Comparison of ENCODE assay signal across 20 cellular contexts in the genomic region with DNA sequence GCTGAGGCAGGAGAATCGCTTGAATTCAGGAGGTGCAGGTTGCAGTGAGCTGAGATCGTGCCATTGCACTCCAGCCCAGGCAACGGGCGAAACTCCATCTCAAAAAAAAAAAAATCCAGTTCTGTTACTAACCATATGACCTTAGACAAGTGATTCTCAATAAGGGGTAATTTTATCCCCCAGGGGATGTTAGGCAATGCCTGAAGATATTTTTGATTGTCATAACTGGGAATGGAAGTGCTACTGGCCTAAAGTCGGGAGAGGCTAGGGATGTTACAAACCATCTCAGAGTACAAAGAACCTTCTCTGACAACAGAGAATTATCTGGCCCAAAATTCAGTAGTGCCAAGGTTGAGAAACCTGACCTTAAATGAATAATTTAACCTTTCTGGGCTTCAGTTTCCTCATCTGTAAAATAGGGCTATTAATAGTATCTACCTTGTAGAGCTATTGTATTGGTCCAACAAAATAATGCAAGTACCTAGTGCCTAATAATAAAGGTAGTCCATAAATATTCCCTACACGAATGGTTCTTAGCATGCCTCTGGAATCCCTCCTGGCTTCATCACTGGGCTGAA. TPM values are rescaled to one million over a fixed set of nuclear protein-coding genes. Genes with fewer than 3 reads are reported as not detected.
DNase-seq lines count a peak whose midpoint lies in the region; ATAC-seq, FAIRE-seq and TF ChIP-seq lines count a peak whose summit lies in the region.
"Had no signal": no experiment of that assay in that cellular context is flagged by ENCODE, and none has a peak within 500 bp of the region (broad histone marks: within the 10 kb centered on the region; RNA-seq: fewer than 3 reads in every experiment).

No MANE protein-coding gene starts in this region.

- H3K27ac ChIP-seq in A549 (peak overlapping the region; percentile 92 to 96; a peak in 5 of 6 replicates), IMR-90 (ENCODE audit: insufficient read depth, low read length) (no peak overlapping the region), esophagus (ENCODE audit: low read depth in 2 of 2, low read length in 1 of 2) (peak overlapping the region; percentile 32 to 61), psoas muscle (peak overlapping the region; percentile 98), left lung (no peak overlapping the region)

- TF ChIP-seq RAD21 in A549 (conservative IDR thresholded peaks at IDR 0.05 in 1 of 2, IDR thresholded peaks at IDR 0.05 in 1 of 2) = no peak
- no peak for TF ChIP-seq RAD21 in IMR-90 (IDR thresholded peaks at IDR 0.05; ENCODE audit: low read length)

- H4K8ac ChIP-seq in IMR-90 (ENCODE audit: low read depth in 2 of 2, low read length in 2 of 2) = no peak overlapping the region

- H3K27me3 ChIP-seq in IMR-90 (ENCODE audit: control insufficient read depth, insufficient read depth, low read length) (no peaks in the 10 kb centered on the region), esophagus (ENCODE audit: control insufficient read depth in 1 of 2, insufficient read depth in 2 of 2, low read length in 2 of 2) (no peaks in the 10 kb centered on the region), psoas muscle (ENCODE audit: insufficient read depth in 3 of 3, low read length in 2 of 3) (no peaks in the 10 kb centered on the region), left lung (peaks cover 0 to 75% of the 10 kb centered on the region in 2 donors)

- WGBS in A549 (ENCODE audit: missing lambda C conversion rate) = 89% methylated on average over 6 of the region's 6 CpGs
- 75% methylated on average over 2 of the region's 6 CpGs; no CpG with 5 or more reads in 1 of the 2 experiments for WGBS in IMR-90 (ENCODE audit: extremely low coverage in 2 of 2, insufficient read length in 1 of 2), 2 experiments
- WGBS in esophagus, 2 donors = 84 to 86% methylated on average over 6 of the region's 6 CpGs
- WGBS in psoas muscle, 3 donors = 29 to 71% (median 33%) methylated on average over 6 of the region's 6 CpGs

- TSS peak; percentile 6 for BruUV-seq in IMR-90 (replicated peaks; lab: Mats Ljungman, UMichigan)

- H2AFZ ChIP-seq in IMR-90 (replicated peaks; ENCODE audit: low read length, poor library complexity) = no peak overlapping the region

- peaks cover 14 to 60% of the 10 kb centered on the region in 2 experiments for H3K79me1 ChIP-seq in IMR-90 (ENCODE audit: low read depth in 1 of 2, low read length in 2 of 2)

- H4K91ac ChIP-seq in IMR-90 (ENCODE audit: insufficient read depth, low read depth, low read length) = no peak overlapping the region

- no peak for TF ChIP-seq EP300 in A549 (IDR thresholded peaks at IDR 0.05)

- in situ Hi-C loops in IMR-90 (cut with MboI; ENCODE audit: low sequenced_read_pairs) = no loop called here

- H3K4me1 ChIP-seq in A549 = peaks cover 72% of the 10 kb centered on the region
- peaks cover 32% of the 10 kb centered on the region for H3K4me1 ChIP-seq in IMR-90 (ENCODE audit: control insufficient read depth, insufficient read depth, low read length)
- peaks cover 20% of the 10 kb centered on the region in 2 donors for H3K4me1 ChIP-seq in esophagus (ENCODE audit: control insufficient read depth in 2 of 2, insufficient read depth in 2 of 2, low read length in 1 of 2)
- peaks cover 61% of the 10 kb centered on the region for H3K4me1 ChIP-seq in psoas muscle
- peaks cover 33 to 43% of the 10 kb centered on the region in 2 donors for H3K4me1 ChIP-seq in left lung

- H2BK5ac ChIP-seq in IMR-90 (ENCODE audit: low read depth, low read length, poor library complexity, severe bottlenecking) = no peak overlapping the region

- no peak overlapping the region for H2BK120ac ChIP-seq in IMR-90 (ENCODE audit: low read depth, low read length)

- H3K23ac ChIP-seq in IMR-90 (ENCODE audit: low read depth, low read length) = no peak overlapping the region

- TF ChIP-seq POLR2A in A549 (IDR thresholded peaks at IDR 0.05; ENCODE audit: low read length) (no peak), IMR-90 (IDR thresholded peaks at IDR 0.05; ENCODE audit: low read depth, low read length) (no peak), GM12892 (IDR thresholded peaks at IDR 0.05; ENCODE audit: low read depth, low read length) (no peak)

- H3K56ac ChIP-seq in IMR-90 (ENCODE audit: extremely low read depth, insufficient read depth, low read length) = no peak overlapping the region

- dilution Hi-C loops in IMR-90 (cut with HindIII; ENCODE audit: low sequenced_read_pairs, unreplicated experiment) = no loop called here

- H3K4me2 ChIP-seq in A549 (0 out of 3 replicates have a peak overlapping the region, but pooled peaks have one; percentile 7), IMR-90 (ENCODE audit: low read depth, low read length) (no peak overlapping the region)

- no peak overlapping the region for H2AK5ac ChIP-seq in IMR-90 (ENCODE audit: low read depth, low read length)

- no peak overlapping the region for H3K14ac ChIP-seq in IMR-90 (replicated peaks; ENCODE audit: low read depth, low read length)

- H4K5ac ChIP-seq in IMR-90 (ENCODE audit: low read depth, low read length) = no peak overlapping the region

- H3K36me3 ChIP-seq in IMR-90 (ENCODE audit: control insufficient read depth, insufficient read depth, low read length) (no peaks in the 10 kb centered on the region), esophagus (ENCODE audit: control insufficient read depth in 2 of 2, insufficient read depth in 2 of 2, low read length in 1 of 2) (no peaks in the 10 kb centered on the region), psoas muscle (ENCODE audit: insufficient read depth in 1 of 2, low read depth in 1 of 2) (no peaks in the 10 kb centered on the region), left lung (no peaks in the 10 kb centered on the region)

- H2BK20ac ChIP-seq in IMR-90 (ENCODE audit: low read depth, low read length) = no peak overlapping the region

- CTCF ChIA-PET in A549 (lab: Yijun Ruan, JAX) = interaction anchor here (0.7 to 29.4 kb wide), 5 partner anchors 9 to 117 kb away, joined by 3 to 2239 read pairs (median 5); a partner anchor contains a TSS
- CTCF ChIA-PET in IMR-90 (lab: Yijun Ruan, JAX) = no interaction called here

- no peak overlapping the region for H2AK9ac ChIP-seq in IMR-90 (replicated peaks; ENCODE audit: low read depth, low read length, poor library complexity)

- no peaks in the 10 kb centered on the region for H3K9me3 ChIP-seq in A549
- no peaks in the 10 kb centered on the region for H3K9me3 ChIP-seq in IMR-90 (ENCODE audit: control insufficient read depth, insufficient read depth, low read length)
- H3K9me3 ChIP-seq in esophagus (ENCODE audit: control insufficient read depth in 2 of 2, insufficient read depth in 1 of 2, low read depth in 1 of 2, low read length in 1 of 2) = no peaks in the 10 kb centered on the region
- no peaks in the 10 kb centered on the region for H3K9me3 ChIP-seq in psoas muscle
- H3K9me3 ChIP-seq in left lung = no peaks in the 10 kb centered on the region

- POLR2A ChIA-PET in A549 (lab: Yijun Ruan, JAX) = no interaction called here
- POLR2A ChIA-PET in IMR-90 (lab: Charles Lee; ENCODE audit: unreplicated experiment) = no interaction called here

- no peak overlapping the region; the same call in 1 of the 2 replicates for H3K4ac ChIP-seq in IMR-90 (ENCODE audit: low read depth, low read length)

- no peak for DNase-seq in A549 (ENCODE audit: low read depth in 1 of 2, low spot score in 1 of 2)
- DNase-seq in IMR-90 = no peak
- DNase-seq in psoas muscle = no peak
- DNase-seq in activated CD4-positive, alpha-beta T cell treated with anti-CD3 and anti-CD28 coated beads, Interleukin-2, amount 50 U/mL, for 1 hour = no peak
- DNase-seq in GM12892 (ENCODE audit: insufficient read length) = no peak
- no peak for DNase-seq in left lung
- DNase-seq: activated CD4-positive, alpha-beta T cell treated with anti-CD3 and anti-CD28 coated beads, Interleukin-2, amount 50 U/mL, for 48 hours; activated T-cell treated with anti-CD3 and anti-CD28 coated beads, Interleukin-2, amount 50 U/mL, for 4 hours; cerebellar nuclear complex; NCI-H1930; stimulated activated CD4-positive, alpha-beta T cell treated with anti-CD3 and anti-CD28 coated beads, Interleukin-15, amount 100 ng/mL, for 24 hours; stimulated activated naive CD8-positive, alpha-beta T cell treated with anti-CD3 and anti-CD28 coated beads, Interleukin-15, amount 100 ng/mL, for 72 hours had no signal

- peaks cover 21% of the 10 kb centered on the region for H3K9me1 ChIP-seq in IMR-90 (ENCODE audit: insufficient read depth, low read length)

- no peaks in the 10 kb centered on the region for H4K20me1 ChIP-seq in IMR-90 (ENCODE audit: insufficient read depth, low read length)

- TF ChIP-seq CTCF in A549 (IDR thresholded peaks at IDR 0.05) = no peak
- TF ChIP-seq CTCF in IMR-90 (conservative IDR thresholded peaks at IDR 0.05; ENCODE audit: low read depth, low read length) = no peak
- no peak for TF ChIP-seq CTCF in psoas muscle (IDR thresholded peaks at IDR 0.05)
- TF ChIP-seq CTCF in left lung (IDR thresholded peaks at IDR 0.05) = no peak

- FAIRE-seq in A549 (lab: Jason Lieb, UNC) (no peak), GM12892 (lab: Jason Lieb, UNC) (no peak)
- FAIRE-seq: GM12891, RCC 7860, TTC549 had no signal

- no peak overlapping the region for H3K4me3 ChIP-seq in A549
- no peak overlapping the region for H3K4me3 ChIP-seq in IMR-90 (ENCODE audit: insufficient read depth, low read depth, low read length)
- H3K4me3 ChIP-seq in esophagus (ENCODE audit: low read depth in 1 of 2, low read length in 2 of 2) = no peak overlapping the region
- H3K4me3 ChIP-seq in psoas muscle = peak overlapping the region; percentile 71
- no peak overlapping the region for H3K4me3 ChIP-seq in left lung
- H3K4me3 ChIP-seq: lung had no signal

- ATAC-seq in A549 (no peak), IMR-90 (ENCODE audit: low read depth) (no peak), psoas muscle (peak; percentile 24 to 48 (median 28)), GM18909 (IDR thresholded peaks at IDR 0.05; ENCODE audit: poor library complexity, unreplicated experiment) (no peak), left lung (no peak)
- ATAC-seq: activated T-cell treated with anti-CD3 and anti-CD28 coated beads, Interleukin-2, amount 50 U/mL, for 4 hours; stimulated activated naive CD8-positive, alpha-beta T cell treated with anti-CD3 and anti-CD28 coated beads, Interleukin-15, amount 100 ng/mL, for 72 hours had no signal

- no peak overlapping the region for H3K9ac ChIP-seq in IMR-90 (ENCODE audit: low read depth, low read length)

- H3K18ac ChIP-seq in IMR-90 (ENCODE audit: low read depth, low read length) = no peak overlapping the region

- intact Hi-C loops in IMR-90 (cut with micrococcal nuclease) (no loop called here), psoas muscle (cut with DNase I) (no loop called here), left lung (cut with DNase I) (no loop called here)

- H2BK15ac ChIP-seq in IMR-90 (ENCODE audit: low read depth, low read length) = no peak overlapping the region

RNA-seq across cellular contexts. Expression of a gene that starts 5.8 kb away (rescaled TPM):
- polyA plus RNA-seq in A549 (2011; rRNA removed) = 155 and 214 TPM in 2 replicates
- polyA plus RNA-seq in A549 (2012; cell fraction: cytosol; rRNA removed) = 353 and 498 TPM in 2 replicates
- 1,197 and 1,289 TPM in 2 replicates for polyA plus RNA-seq in A549 (2012; cell fraction: nucleus; rRNA removed)
- polyA plus RNA-seq in A549 (2017; fragmentation: RNase III; extraction: RNeasy Plus Mini Kit Qiagen cat#74134 plus additional on column Dnase treatment) = 286 to 310 TPM (median 288 TPM) in 3 replicates
- 151 and 242 TPM in 2 replicates for polyA minus RNA-seq in A549 (2011; rRNA and poly(A)+ RNA removed)
- total RNA-seq in IMR-90 (2012; rRNA removed) = 753 and 755 TPM in 2 replicates
- 563 and 927 TPM in 2 replicates for polyA plus RNA-seq in IMR-90 (2012; rRNA removed)
- 602 and 638 TPM in 2 replicates for polyA plus RNA-seq in IMR-90 (2012; cell fraction: cytosol; rRNA removed)
- 1,137 and 1,144 TPM in 2 replicates for polyA plus RNA-seq in IMR-90 (2012; cell fraction: nucleus; rRNA removed; ENCODE audit: low replicate concordance)
- 100 to 1,000 TPM; 183 to 230 TPM for polyA plus RNA-seq in esophagus
- 100 to 1,000 TPM; 161 to 392 (median 291) TPM for total RNA-seq in psoas muscle
- polyA plus RNA-seq in psoas muscle = 100 to 1,000 TPM; 114 to 237 (median 138) TPM
- polyA plus RNA-seq in GM12892 (2012; ENCODE audit: missing spikeins) = 109 TPM
- 100 to 1,000 TPM; 425 to 437 TPM for total RNA-seq in left lung

RNA-seq across cellular contexts. Expression of a gene that starts 26.5 kb away (rescaled TPM):
- 1.8 and 2.4 TPM in 2 replicates for polyA plus RNA-seq in A549 (2011; rRNA removed)
- polyA plus RNA-seq in A549 (2012; cell fraction: cytosol; rRNA removed) = 3.2 and 3.9 TPM in 2 replicates
- polyA plus RNA-seq in A549 (2012; cell fraction: nucleus; rRNA removed) = 2.2 and 3.9 TPM in 2 replicates
- polyA plus RNA-seq in A549 (2017; fragmentation: RNase III; extraction: RNeasy Plus Mini Kit Qiagen cat#74134 plus additional on column Dnase treatment) = 3.3 to 4.9 TPM (median 4.4 TPM) in 3 replicates
- polyA minus RNA-seq in A549 (2011; rRNA and poly(A)+ RNA removed) = 2.4 and 2.8 TPM in 2 replicates
- total RNA-seq in IMR-90 (2012; rRNA removed) = 2.3 and 2.5 TPM in 2 replicates
- polyA plus RNA-seq in IMR-90 (2012; rRNA removed) = 9.0 and 11.6 TPM in 2 replicates
- 4.0 and 8.8 TPM in 2 replicates for polyA plus RNA-seq in IMR-90 (2012; cell fraction: cytosol; rRNA removed)
- polyA plus RNA-seq in IMR-90 (2012; cell fraction: nucleus; rRNA removed; ENCODE audit: low replicate concordance) = 14.6 and 16.6 TPM in 2 replicates
- under 1 TPM; 0.36 to 0.59 TPM for polyA plus RNA-seq in esophagus
- total RNA-seq in psoas muscle = under 1 TPM; 0.06 to 0.28 (median 0.11) TPM
- under 1 TPM; 0.07 to 0.42 (median 0.22) TPM for polyA plus RNA-seq in psoas muscle
- 2.3 TPM for polyA plus RNA-seq in GM12892 (2012; ENCODE audit: missing spikeins)
- total RNA-seq in left lung = 1 to 10 TPM in 1 of 2 donors, under 1 TPM in 1; 0.86 to 3.6 TPM

RNA-seq across cellular contexts. Expression of a gene that starts 44.6 kb away (rescaled TPM):
- polyA plus RNA-seq in A549 (2011; rRNA removed) (0.27 and 0.37 TPM in 2 replicates), A549 (2017; fragmentation: RNase III; extraction: RNeasy Plus Mini Kit Qiagen cat#74134 plus additional on column Dnase treatment) (0.04 to 0.09 TPM (median 0.07 TPM) in 3 replicates), IMR-90 (2012; rRNA removed) (0.86 and 1.4 TPM in 2 replicates), esophagus (10 to 100 TPM; 23.8 to 24.9 TPM), psoas muscle (1 to 10 TPM in 1 of 3 donors, under 1 TPM in 2; 0.77 to 1.8 (median 0.82) TPM)
- 0.06 and 0.07 TPM in 2 replicates for polyA plus RNA-seq in A549 (2012; cell fraction: cytosol; rRNA removed)
- polyA plus RNA-seq in A549 (2012; cell fraction: nucleus; rRNA removed) = 0.49 and 0.66 TPM in 2 replicates
- polyA minus RNA-seq in A549 (2011; rRNA and poly(A)+ RNA removed) = 0.58 and 0.78 TPM in 2 replicates
- total RNA-seq in IMR-90 (2012; rRNA removed) (0.18 and 0.28 TPM in 2 replicates), psoas muscle (1 to 10 TPM; 1.2 to 3.4 (median 2.4) TPM), left lung (10 to 100 TPM; 25.4 to 41.3 TPM)
- polyA plus RNA-seq in IMR-90 (2012; cell fraction: cytosol; rRNA removed) = 0.15 and 0.41 TPM in 2 replicates
- polyA plus RNA-seq in IMR-90 (2012; cell fraction: nucleus; rRNA removed; ENCODE audit: low replicate concordance) = 10.3 and 13.3 TPM in 2 replicates
- 19.0 TPM for polyA plus RNA-seq in GM12892 (2012; ENCODE audit: missing spikeins)

RNA-seq across cellular contexts. Expression of a gene that starts 47.8 kb away (rescaled TPM):
- polyA plus RNA-seq in A549 (2011; rRNA removed) = 0.11 TPM in 1 of 2 replicates, not detected in the other
- 0.10 and 0.34 TPM in 2 replicates for polyA plus RNA-seq in A549 (2012; cell fraction: cytosol; rRNA removed)
- polyA plus RNA-seq in A549 (2012; cell fraction: nucleus; rRNA removed) = 0.40 and 0.49 TPM in 2 replicates
- not detected in 3 replicates for polyA plus RNA-seq in A549 (2017; fragmentation: RNase III; extraction: RNeasy Plus Mini Kit Qiagen cat#74134 plus additional on column Dnase treatment)
- polyA minus RNA-seq in A549 (2011; rRNA and poly(A)+ RNA removed) = not detected in 2 replicates
- total RNA-seq in IMR-90 (2012; rRNA removed) = not detected in 2 replicates
- not detected in 2 replicates for polyA plus RNA-seq in IMR-90 (2012; rRNA removed)
- 0.03 TPM in 1 of 2 replicates, not detected in the other for polyA plus RNA-seq in IMR-90 (2012; cell fraction: cytosol; rRNA removed)
- polyA plus RNA-seq in IMR-90 (2012; cell fraction: nucleus; rRNA removed; ENCODE audit: low replicate concordance) = 0.29 TPM in 1 of 2 replicates, not detected in the other
- 100 to 1,000 TPM; 470 to 576 TPM for polyA plus RNA-seq in esophagus
- total RNA-seq in psoas muscle = not detected
- under 1 TPM; 0.07 to 0.34 (median 0.13) TPM for polyA plus RNA-seq in psoas muscle
- not detected for polyA plus RNA-seq in GM12892 (2012; ENCODE audit: missing spikeins)
- total RNA-seq in left lung = 100 to 1,000 TPM in 1 of 2 donors, 10 to 100 TPM in 1; 59.4 to 148 TPM
- total RNA-seq: G401, neural crest cell had no signal

RNA-seq across cellular contexts. Expression of a gene that starts 54.2 kb away (rescaled TPM):
- polyA plus RNA-seq in A549 (2011; rRNA removed) (63.0 and 71.4 TPM in 2 replicates), A549 (2017; fragmentation: RNase III; extraction: RNeasy Plus Mini Kit Qiagen cat#74134 plus additional on column Dnase treatment) (151 to 171 TPM (median 166 TPM) in 3 replicates), IMR-90 (2012; rRNA removed) (89.0 and 106 TPM in 2 replicates), esophagus (100 to 1,000 TPM in 1 of 2 donors, 10 to 100 TPM in 1; 82.6 to 101 TPM), psoas muscle (100 to 1,000 TPM in 1 of 3 donors, 10 to 100 TPM in 2; 89.0 to 101 (median 95.7) TPM)
- 203 and 211 TPM in 2 replicates for polyA plus RNA-seq in A549 (2012; cell fraction: cytosol; rRNA removed)
- 78.2 and 83.5 TPM in 2 replicates for polyA plus RNA-seq in A549 (2012; cell fraction: nucleus; rRNA removed)
- polyA minus RNA-seq in A549 (2011; rRNA and poly(A)+ RNA removed) = 47.1 and 58.2 TPM in 2 replicates
- total RNA-seq in IMR-90 (2012; rRNA removed) (45.8 and 50.0 TPM in 2 replicates), psoas muscle (10 to 100 TPM; 46.1 to 63.9 (median 51.2) TPM), left lung (10 to 100 TPM; 65.4 to 71.0 TPM)
- polyA plus RNA-seq in IMR-90 (2012; cell fraction: cytosol; rRNA removed) = 132 and 144 TPM in 2 replicates
- 24.2 and 31.7 TPM in 2 replicates for polyA plus RNA-seq in IMR-90 (2012; cell fraction: nucleus; rRNA removed; ENCODE audit: low replicate concordance)
- 69.0 TPM for polyA plus RNA-seq in GM12892 (2012; ENCODE audit: missing spikeins)

Comparison
In these comparisons a context has a peak if more than half of its experiments do, and no peak if none do; other contexts are left out.
1. ATAC-seq: peak in psoas muscle (4 of 4); none in A549 (0 of 2), IMR-90 (single experiment), GM18909 (single experiment) and left lung (single experiment).
2. H3K27ac ChIP-seq: peak in A549 (2 of 2), esophagus (2 of 2) and psoas muscle (single experiment); none in IMR-90 (single experiment) and left lung (0 of 2).